Comparison of ENCODE assay signal across 1 cellular context in the genomic region with DNA sequence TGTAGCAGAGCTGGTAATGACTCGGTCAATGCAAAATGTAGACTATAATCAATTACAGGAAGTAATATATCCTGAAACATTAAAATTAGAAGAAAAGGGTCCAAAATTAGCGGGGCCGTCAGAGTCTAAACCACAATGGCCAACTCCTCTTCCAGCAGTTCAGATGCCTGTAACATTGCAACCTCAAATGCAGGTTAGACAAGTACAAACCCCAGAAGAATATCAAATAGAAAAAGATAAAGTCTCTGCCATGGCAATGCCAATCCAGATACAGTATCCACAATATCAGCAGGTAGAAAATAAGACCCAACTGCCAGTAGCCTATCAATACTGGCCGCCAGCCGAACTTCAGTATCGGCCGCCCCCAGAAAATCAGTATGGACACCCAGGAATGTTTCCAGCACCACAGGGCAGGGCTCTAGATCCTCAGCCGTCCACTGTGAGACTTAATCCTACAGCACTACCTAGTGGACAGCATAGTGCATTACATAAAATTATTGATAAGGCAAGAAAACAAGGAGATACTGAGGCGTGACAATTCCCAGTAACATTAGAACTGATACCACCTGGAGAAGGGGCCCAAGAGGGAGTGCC.
TF ChIP-seq lines count a peak whose summit lies in the region.

No MANE protein-coding gene starts in this region.

TF ChIP-seq in HEK293, 187 proteins besides CTCF, POLR2A, EP300 and RAD21 (continued from another document):
- no peak for TF ChIP-seq PATZ1 (tag by site-specific recombination; IDR thresholded peaks at IDR 0.05)
- TF ChIP-seq ZNF416 (tag by site-specific recombination; IDR thresholded peaks at IDR 0.05): no peak
- TF ChIP-seq, protein P1, sequence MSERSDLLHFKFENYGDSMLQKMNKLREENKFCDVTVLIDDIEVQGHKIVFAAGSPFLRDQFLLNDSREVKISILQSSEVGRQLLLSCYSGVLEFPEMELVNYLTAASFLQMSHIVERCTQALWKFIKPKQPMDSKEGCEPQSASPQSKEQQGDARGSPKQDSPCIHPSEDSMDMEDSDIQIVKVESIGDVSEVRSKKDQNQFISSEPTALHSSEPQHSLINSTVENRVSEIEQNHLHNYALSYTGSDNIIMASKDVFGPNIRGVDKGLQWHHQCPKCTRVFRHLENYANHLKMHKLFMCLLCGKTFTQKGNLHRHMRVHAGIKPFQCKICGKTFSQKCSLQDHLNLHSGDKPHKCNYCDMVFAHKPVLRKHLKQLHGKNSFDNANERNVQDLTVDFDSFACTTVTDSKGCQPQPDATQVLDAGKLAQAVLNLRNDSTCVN (tag by site-specific recombination; optimal IDR thresholded peaks at IDR 0.05): no peak
- TF ChIP-seq, protein P2, sequence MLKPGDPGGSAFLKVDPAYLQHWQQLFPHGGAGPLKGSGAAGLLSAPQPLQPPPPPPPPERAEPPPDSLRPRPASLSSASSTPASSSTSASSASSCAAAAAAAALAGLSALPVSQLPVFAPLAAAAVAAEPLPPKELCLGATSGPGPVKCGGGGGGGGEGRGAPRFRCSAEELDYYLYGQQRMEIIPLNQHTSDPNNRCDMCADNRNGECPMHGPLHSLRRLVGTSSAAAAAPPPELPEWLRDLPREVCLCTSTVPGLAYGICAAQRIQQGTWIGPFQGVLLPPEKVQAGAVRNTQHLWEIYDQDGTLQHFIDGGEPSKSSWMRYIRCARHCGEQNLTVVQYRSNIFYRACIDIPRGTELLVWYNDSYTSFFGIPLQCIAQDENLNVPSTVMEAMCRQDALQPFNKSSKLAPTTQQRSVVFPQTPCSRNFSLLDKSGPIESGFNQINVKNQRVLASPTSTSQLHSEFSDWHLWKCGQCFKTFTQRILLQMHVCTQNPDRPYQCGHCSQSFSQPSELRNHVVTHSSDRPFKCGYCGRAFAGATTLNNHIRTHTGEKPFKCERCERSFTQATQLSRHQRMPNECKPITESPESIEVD (tag by site-specific recombination; IDR thresholded peaks at IDR 0.05): no peak
- TF ChIP-seq GFI1B (tag by site-specific recombination; IDR thresholded peaks at IDR 0.05): no peak
- 0 out of 2 replicates have a peak, but pooled peaks have one; percentile 23 for TF ChIP-seq ZNF600 (tag by site-specific recombination; IDR thresholded peaks at IDR 0.05)
- peak; percentile 91 for TF ChIP-seq ZNF654 (tag by site-specific recombination; IDR thresholded peaks at IDR 0.05; ENCODE audit: low read depth)
